Comparison of ENCODE assay signal across 1 cellular context in the genomic region with DNA sequence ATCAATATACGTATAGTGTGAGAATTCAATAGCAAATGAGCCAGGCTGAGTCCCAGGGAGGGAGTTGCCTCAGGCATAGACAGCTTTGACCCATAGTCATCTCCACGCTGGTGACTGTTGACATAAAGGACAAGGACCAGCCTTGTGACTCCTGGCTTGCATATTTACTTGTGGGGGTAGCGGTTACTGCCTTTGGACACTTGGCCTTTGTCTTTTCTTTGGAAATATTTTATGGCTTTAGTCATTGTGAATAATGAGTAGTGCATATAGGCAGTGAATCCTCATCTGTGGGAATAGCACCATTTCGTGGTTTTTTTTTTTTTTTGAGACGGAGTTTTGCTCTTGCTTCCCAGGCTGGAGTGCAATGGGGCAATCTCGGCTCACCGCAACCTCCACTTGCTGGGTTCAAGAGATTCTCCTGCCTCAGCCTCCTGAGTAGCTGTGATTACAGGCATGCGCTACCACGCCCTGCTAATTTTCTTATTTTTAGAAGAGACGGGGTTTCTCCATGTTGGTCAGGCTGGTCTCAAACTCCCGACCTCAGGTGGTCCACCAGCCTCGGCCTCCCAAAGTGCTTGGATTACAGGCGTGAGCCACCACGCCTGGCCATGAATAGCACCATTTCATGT.
TF ChIP-seq lines count a peak whose summit lies in the region.
"Not testable (repeated sequence)": the region's sequence is repeated elsewhere in the genome, so short reads cannot be mapped to it uniquely, and the experiment has no call there.

No MANE protein-coding gene starts in this region.

TF ChIP-seq in HepG2, 621 proteins besides CTCF, POLR2A, EP300 and RAD21 (continued from another document and continues in another):
- TF ChIP-seq, protein P1, sequence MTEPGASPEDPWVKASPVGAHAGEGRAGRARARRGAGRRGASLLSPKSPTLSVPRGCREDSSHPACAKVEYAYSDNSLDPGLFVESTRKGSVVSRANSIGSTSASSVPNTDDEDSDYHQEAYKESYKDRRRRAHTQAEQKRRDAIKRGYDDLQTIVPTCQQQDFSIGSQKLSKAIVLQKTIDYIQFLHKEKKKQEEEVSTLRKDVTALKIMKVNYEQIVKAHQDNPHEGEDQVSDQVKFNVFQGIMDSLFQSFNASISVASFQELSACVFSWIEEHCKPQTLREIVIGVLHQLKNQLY (CRISPR knock-in tag; IDR thresholded peaks at IDR 0.05): peak; percentile 81; the same call in 1 of the 2 replicates
- TF ChIP-seq SOX6, NONO (IDR thresholded peaks at IDR 0.05): not testable (repeated sequence)
- TF ChIP-seq SOX6 (CRISPR knock-in tag; IDR thresholded peaks at IDR 0.05): peak; percentile 97
- TF ChIP-seq ZNF280D (CRISPR knock-in tag; IDR thresholded peaks at IDR 0.05): peak; percentile 77; the same call in 1 of the 2 replicates
- TF ChIP-seq HBP1 (CRISPR knock-in tag; IDR thresholded peaks at IDR 0.05; ENCODE audit: low read depth): 0 out of 2 replicates have a peak, but pooled peaks have one; percentile 60
- peak; percentile 53; the same call in 1 of the 2 replicates for TF ChIP-seq MEIS2 (CRISPR knock-in tag; IDR thresholded peaks at IDR 0.05)
- peak; percentile 96 for TF ChIP-seq ZNF770 (CRISPR knock-in tag; IDR thresholded peaks at IDR 0.05)
- TF ChIP-seq HMG20A (CRISPR knock-in tag; IDR thresholded peaks at IDR 0.05; ENCODE audit: borderline replicate concordance): peak; percentile 75
- TF ChIP-seq KMT2B (CRISPR knock-in tag; IDR thresholded peaks at IDR 0.05): peak; percentile 33
- TF ChIP-seq FOXP4 (CRISPR knock-in tag; IDR thresholded peaks at IDR 0.05): peak; percentile 91
- TF ChIP-seq ZFP82 (CRISPR knock-in tag; IDR thresholded peaks at IDR 0.05; ENCODE audit: borderline replicate concordance): 0 out of 2 replicates have a peak, but pooled peaks have one; percentile 36
- peak; percentile 87; the same call in 1 of the 2 replicates for TF ChIP-seq ZNF556 (CRISPR knock-in tag; IDR thresholded peaks at IDR 0.05; ENCODE audit: borderline replicate concordance)
- peak; percentile 95 for TF ChIP-seq FOXO1 (CRISPR knock-in tag; IDR thresholded peaks at IDR 0.05)
- peak; percentile 98 for TF ChIP-seq SOX5 (CRISPR knock-in tag; IDR thresholded peaks at IDR 0.05; ENCODE audit: borderline replicate concordance)
- TF ChIP-seq MXI1 (IDR thresholded peaks at IDR 0.05; ENCODE audit: borderline replicate concordance, low read depth, low read length): peak; percentile 66; the same call in 1 of the 3 replicates
- TF ChIP-seq MIXL1 (CRISPR knock-in tag; IDR thresholded peaks at IDR 0.05): peak; percentile 57
- TF ChIP-seq PHF5A (CRISPR knock-in tag; IDR thresholded peaks at IDR 0.05; ENCODE audit: low read depth, unreplicated experiment): peak; percentile 94
- 0 out of 2 replicates have a peak, but pooled peaks have one; percentile 30 for TF ChIP-seq ZMAT3 (CRISPR knock-in tag; conservative IDR thresholded peaks at IDR 0.05)
- peak; percentile 88 for TF ChIP-seq ONECUT2 (CRISPR knock-in tag; IDR thresholded peaks at IDR 0.05)
- peak; percentile 81 for TF ChIP-seq RXRB (CRISPR knock-in tag; IDR thresholded peaks at IDR 0.05; ENCODE audit: borderline replicate concordance)
- TF ChIP-seq MYPOP (CRISPR knock-in tag; IDR thresholded peaks at IDR 0.05): peak; percentile 62; the same call in 1 of the 2 replicates
- TF ChIP-seq RCOR2 (CRISPR knock-in tag; IDR thresholded peaks at IDR 0.05): peak; percentile 62; the same call in 1 of the 2 replicates
- peak; percentile 60; the same call in 1 of the 2 replicates for TF ChIP-seq RFX5 (IDR thresholded peaks at IDR 0.05; ENCODE audit: low read depth, low read length)
- peak; percentile 97 for TF ChIP-seq JUN (CRISPR knock-in tag; IDR thresholded peaks at IDR 0.05)
- TF ChIP-seq ZNF431 (CRISPR knock-in tag; IDR thresholded peaks at IDR 0.05; ENCODE audit: borderline replicate concordance, low read depth): peak; percentile 79; the same call in 1 of the 2 replicates
- TF ChIP-seq, protein P2, sequence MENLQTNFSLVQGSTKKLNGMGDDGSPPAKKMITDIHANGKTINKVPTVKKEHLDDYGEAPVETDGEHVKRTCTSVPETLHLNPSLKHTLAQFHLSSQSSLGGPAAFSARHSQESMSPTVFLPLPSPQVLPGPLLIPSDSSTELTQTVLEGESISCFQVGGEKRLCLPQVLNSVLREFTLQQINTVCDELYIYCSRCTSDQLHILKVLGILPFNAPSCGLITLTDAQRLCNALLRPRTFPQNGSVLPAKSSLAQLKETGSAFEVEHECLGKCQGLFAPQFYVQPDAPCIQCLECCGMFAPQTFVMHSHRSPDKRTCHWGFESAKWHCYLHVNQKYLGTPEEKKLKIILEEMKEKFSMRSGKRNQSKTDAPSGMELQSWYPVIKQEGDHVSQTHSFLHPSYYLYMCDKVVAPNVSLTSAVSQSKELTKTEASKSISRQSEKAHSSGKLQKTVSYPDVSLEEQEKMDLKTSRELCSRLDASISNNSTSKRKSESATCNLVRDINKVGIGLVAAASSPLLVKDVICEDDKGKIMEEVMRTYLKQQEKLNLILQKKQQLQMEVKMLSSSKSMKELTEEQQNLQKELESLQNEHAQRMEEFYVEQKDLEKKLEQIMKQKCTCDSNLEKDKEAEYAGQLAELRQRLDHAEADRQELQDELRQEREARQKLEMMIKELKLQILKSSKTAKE (CRISPR knock-in tag; IDR thresholded peaks at IDR 0.05; ENCODE audit: borderline replicate concordance): peak; percentile 36; the same call in 1 of the 2 replicates
- peak; percentile 42; the same call in 1 of the 2 replicates for TF ChIP-seq ZFY (CRISPR knock-in tag; IDR thresholded peaks at IDR 0.05)
- TF ChIP-seq TGIF2 (CRISPR knock-in tag; IDR thresholded peaks at IDR 0.05): peak; percentile 77; the same call in 1 of the 2 replicates
- TF ChIP-seq NONO (CRISPR knock-in tag; conservative IDR thresholded peaks at IDR 0.05): peak; percentile 70; the same call in 1 of the 2 replicates
- TF ChIP-seq ZMYM3 (CRISPR knock-in tag; IDR thresholded peaks at IDR 0.05): peak; percentile 87
- TF ChIP-seq FOXP1 (IDR thresholded peaks at IDR 0.05): peak; percentile 70; the same call in 1 of the 2 replicates
- TF ChIP-seq FOXP1 (CRISPR knock-in tag; IDR thresholded peaks at IDR 0.05): peak; percentile 92
- TF ChIP-seq ZNF598 (CRISPR knock-in tag; IDR thresholded peaks at IDR 0.05; ENCODE audit: borderline replicate concordance): peak; percentile 63; the same call in 1 of the 2 replicates
- TF ChIP-seq, protein P3, sequence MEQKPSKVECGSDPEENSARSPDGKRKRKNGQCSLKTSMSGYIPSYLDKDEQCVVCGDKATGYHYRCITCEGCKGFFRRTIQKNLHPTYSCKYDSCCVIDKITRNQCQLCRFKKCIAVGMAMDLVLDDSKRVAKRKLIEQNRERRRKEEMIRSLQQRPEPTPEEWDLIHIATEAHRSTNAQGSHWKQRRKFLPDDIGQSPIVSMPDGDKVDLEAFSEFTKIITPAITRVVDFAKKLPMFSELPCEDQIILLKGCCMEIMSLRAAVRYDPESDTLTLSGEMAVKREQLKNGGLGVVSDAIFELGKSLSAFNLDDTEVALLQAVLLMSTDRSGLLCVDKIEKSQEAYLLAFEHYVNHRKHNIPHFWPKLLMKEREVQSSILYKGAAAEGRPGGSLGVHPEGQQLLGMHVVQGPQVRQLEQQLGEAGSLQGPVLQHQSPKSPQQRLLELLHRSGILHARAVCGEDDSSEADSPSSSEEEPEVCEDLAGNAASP (CRISPR knock-in tag; IDR thresholded peaks at IDR 0.05; ENCODE audit: borderline replicate concordance): peak; percentile 44; the same call in 1 of the 2 replicates
- peak; percentile 97 for TF ChIP-seq SALL1 (CRISPR knock-in tag; IDR thresholded peaks at IDR 0.05)
- TF ChIP-seq SAP130 (CRISPR knock-in tag; IDR thresholded peaks at IDR 0.05; ENCODE audit: low read depth): peak; percentile 92
- 0 out of 2 replicates have a peak, but pooled peaks have one; percentile 9 for TF ChIP-seq ZNF460 (CRISPR knock-in tag; IDR thresholded peaks at IDR 0.05; ENCODE audit: borderline replicate concordance)
- 0 out of 2 replicates have a peak, but pooled peaks have one; percentile 59 for TF ChIP-seq AKAP8 (CRISPR knock-in tag; IDR thresholded peaks at IDR 0.05)
- peak; percentile 86 for TF ChIP-seq MED1 (CRISPR knock-in tag; IDR thresholded peaks at IDR 0.05)
- TF ChIP-seq ZNF567 (CRISPR knock-in tag; IDR thresholded peaks at IDR 0.05; ENCODE audit: borderline replicate concordance): peak; percentile 28; the same call in 1 of the 2 replicates
- TF ChIP-seq SIX4 (CRISPR knock-in tag; IDR thresholded peaks at IDR 0.05): 0 out of 2 replicates have a peak, but pooled peaks have one; percentile 40
- peak; percentile 69; the same call in 1 of the 2 replicates for TF ChIP-seq MEF2D (CRISPR knock-in tag; IDR thresholded peaks at IDR 0.05)
- TF ChIP-seq STAG1 (CRISPR knock-in tag; IDR thresholded peaks at IDR 0.05): peak; percentile 2; the same call in 1 of the 2 replicates
- TF ChIP-seq GMEB1 (CRISPR knock-in tag; IDR thresholded peaks at IDR 0.05; ENCODE audit: borderline replicate concordance): peak; percentile 61; the same call in 1 of the 2 replicates
- 0 out of 2 replicates have a peak, but pooled peaks have one; percentile 12 for TF ChIP-seq ZNF501 (CRISPR knock-in tag; IDR thresholded peaks at IDR 0.05)
